Comparison of ENCODE assay signal across 20 cellular contexts in the genomic region with DNA sequence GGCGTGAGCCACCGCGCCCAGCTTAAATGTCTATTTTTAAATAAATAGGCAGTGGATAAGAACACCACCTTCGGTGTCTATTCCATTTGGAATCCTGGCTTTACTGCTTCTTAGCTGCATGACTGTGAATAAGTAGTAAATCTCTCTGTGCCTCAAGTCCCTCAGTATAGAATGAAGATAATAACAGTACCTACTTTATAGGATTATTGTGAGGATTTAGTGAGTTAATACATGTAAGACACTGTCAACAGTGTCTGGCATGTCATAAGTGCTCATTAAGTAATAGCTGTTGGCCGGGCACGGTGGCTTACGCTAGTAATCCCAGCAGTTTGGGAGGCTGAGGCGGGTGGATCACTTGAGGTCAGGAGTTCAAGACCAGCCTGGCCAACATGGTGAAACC. TPM values are rescaled to one million over a fixed set of nuclear protein-coding genes. Genes with fewer than 3 reads are reported as not detected.
A peak's percentile ranks its signal among the peaks of the same experiment; 100 is the strongest.
DNase-seq lines count a peak whose midpoint lies in the region; ATAC-seq and TF ChIP-seq lines count a peak whose summit lies in the region.
"Had no signal": no experiment of that assay in that cellular context is flagged by ENCODE, and none has a peak within 500 bp of the region (broad histone marks: within the 10 kb centered on the region; RNA-seq: fewer than 3 reads in every experiment).

No MANE protein-coding gene starts in this region.

- POLR2A ChIA-PET in MCF 10A (lab: Yijun Ruan, JAX) = interaction anchor here (0.7 to 6.3 kb wide), 6 partner anchors 10 to 145 kb away, joined by 3 to 81 read pairs (median 3); partner anchors contain the start of gene TPX2

- H3K9me3 ChIP-seq in breast epithelium = no peaks in the 10 kb centered on the region
- H3K9me3 ChIP-seq in gastrocnemius medialis = no peaks in the 10 kb centered on the region
- H3K9me3 ChIP-seq: A549, Caco-2 had no signal

- no peak for DNase-seq in MCF 10A (ENCODE audit: unreplicated experiment)
- no peak for DNase-seq in breast epithelium (ENCODE audit: low spot score in 2 of 2)
- DNase-seq in MV-4-11 (lab: John Stamatoyannopoulos, UW) = peak; percentile 12
- DNase-seq in gastrocnemius medialis = no peak
- DNase-seq in stimulated activated CD4-positive, alpha-beta T cell treated with anti-CD3 and anti-CD28 coated beads, Interleukin-1b, Interleukin-23, amount 100 ng/mL, for 48 hours = no peak
- DNase-seq in caudate nucleus (lab: John Stamatoyannopoulos, UW) = no peak
- DNase-seq: AML-193; Caco-2; CD4-positive, alpha-beta T cell; DMS79 treated with DMSO at 0.1 percent for 48 hours; GF-D8; GOT3; H7; HFFc6 had no signal

- no peaks in the 10 kb centered on the region for H3K9me3 Mint-ChIP-seq in MCF 10A (ENCODE audit: unreplicated experiment)
- H3K9me3 Mint-ChIP-seq: CD4-positive, alpha-beta T cell; HFFc6 had no signal

- peaks cover 12% of the 10 kb centered on the region for H3K36me3 Mint-ChIP-seq in MCF 10A (ENCODE audit: insufficient read depth, unreplicated experiment)

- TF ChIP-seq POLR2A in breast epithelium (IDR thresholded peaks at IDR 0.05) (no peak), gastrocnemius medialis (IDR thresholded peaks at IDR 0.05) (no peak)

- H3K36me3 ChIP-seq in breast epithelium (no peaks in the 10 kb centered on the region), gastrocnemius medialis (no peaks in the 10 kb centered on the region)

- no peak for TF ChIP-seq CTCF in MCF 10A (IDR thresholded peaks at IDR 0.05; ENCODE audit: unreplicated experiment)
- TF ChIP-seq CTCF in breast epithelium (IDR thresholded peaks at IDR 0.05) = no peak
- no peak for TF ChIP-seq CTCF in gastrocnemius medialis (IDR thresholded peaks at IDR 0.05 in 4 of 5, conservative IDR thresholded peaks at IDR 0.05 in 1 of 5)

- CTCF ChIA-PET in MCF 10A (lab: Yijun Ruan, JAX) = interaction anchor here (0.6 to 2.0 kb wide), 11 partner anchors 9 to 281 kb away, joined by 3 to 9 read pairs (median 4); partner anchors contain the start of gene BCL2L1

- peak overlapping the region; percentile 49 for H3K27ac Mint-ChIP-seq in MCF 10A (ENCODE audit: low read depth, unreplicated experiment)
- H3K27ac Mint-ChIP-seq: CD4-positive, alpha-beta T cell had no signal

- H3K27me3 ChIP-seq in breast epithelium (no peaks in the 10 kb centered on the region), gastrocnemius medialis (no peaks in the 10 kb centered on the region)

- intact Hi-C loops in MCF 10A (cut with micrococcal nuclease) = no loop called here
- intact Hi-C loops in breast epithelium (cut with DNase I; ENCODE audit: low total_unique reads) = no loop called here
- intact Hi-C loops in gastrocnemius medialis (cut with DNase I; ENCODE audit: low total_unique reads) = loop anchor here (2.0 to 5.0 kb wide), 2 partner anchors 38 to 60 kb away; no protein-coding TSS in a partner anchor

- H3K27ac ChIP-seq in breast epithelium (no peak overlapping the region), gastrocnemius medialis (peak overlapping the region; percentile 79 to 88 (median 83)), caudate nucleus (ENCODE audit: low read depth, low read length) (no peak overlapping the region)
- H3K27ac ChIP-seq: 22Rv1, A549, C4-2B had no signal

- BruUV-seq in MCF 10A (replicated peaks; lab: Mats Ljungman, UMichigan) = no TSS peak

- ATAC-seq in esophagus mucosa = peak; percentile 90
- peak in 1 of 2 donors; percentile 18 for ATAC-seq in gastrocnemius medialis
- ATAC-seq in GM18909 (IDR thresholded peaks at IDR 0.05; ENCODE audit: poor library complexity, unreplicated experiment) = no peak
- ATAC-seq: A549, HCT116 had no signal

- peaks cover 21% of the 10 kb centered on the region for H3K4me1 Mint-ChIP-seq in MCF 10A (ENCODE audit: insufficient read depth, unreplicated experiment)

- no peaks in the 10 kb centered on the region for H3K27me3 Mint-ChIP-seq in MCF 10A (ENCODE audit: insufficient read depth, unreplicated experiment)
- H3K27me3 Mint-ChIP-seq: CD4-positive, alpha-beta T cell had no signal

- H3K4me3 ChIP-seq in breast epithelium (no peak overlapping the region), gastrocnemius medialis (no peak overlapping the region)
- H3K4me3 ChIP-seq: A549 had no signal

- H3K4me1 ChIP-seq in breast epithelium (no peaks in the 10 kb centered on the region), gastrocnemius medialis (peaks cover 32 to 46% of the 10 kb centered on the region in 2 donors)
- H3K4me1 ChIP-seq: Caco-2 had no signal

- H3K4me3 Mint-ChIP-seq in MCF 10A (ENCODE audit: unreplicated experiment) = no peak overlapping the region
- H3K4me3 Mint-ChIP-seq: CD4-positive, alpha-beta T cell; HFFc6 had no signal

- in situ Hi-C loops in gastrocnemius medialis (cut with MboI; ENCODE audit: low sequenced_read_pairs in 4 of 4) = loop anchor here in 2 of 4 donors (10.0 to 25.0 kb wide), 3 partner anchors 66 to 187 kb away; partner anchors contain the start of genes FOXS1 (in 1 of the 2) and MYLK2 (in 1 of the 2)

RNA-seq across cellular contexts. Expression of gene TPX2, which starts 10.1 kb away (rescaled TPM):
- 45.3 and 79.6 TPM in 2 replicates for total RNA-seq in MCF 10A (2022)
- 1 to 10 TPM in 1 of 3 donors, under 1 TPM in 2; 0.33 to 3.8 (median 0.73) TPM for total RNA-seq in breast epithelium
- total RNA-seq in esophagus mucosa = 32.6 TPM
- total RNA-seq in gastrocnemius medialis = 1 to 10 TPM in 2 of 4 donors, under 1 TPM in 2; 0.46 to 1.9 (median 1.0) TPM

RNA-seq across cellular contexts. Expression of gene BCL2L1, which starts 26.6 kb away (rescaled TPM):
- total RNA-seq in MCF 10A (2022) (139 and 156 TPM in 2 replicates), breast epithelium (100 to 1,000 TPM in 2 of 3 donors, 10 to 100 TPM in 1; 95.1 to 124 (median 117) TPM), esophagus mucosa (76.6 TPM), gastrocnemius medialis (10 to 100 TPM; 41.5 to 87.8 (median 55.3) TPM)

Comparison
In these comparisons a context has a peak if more than half of its experiments do, and no peak if none do; other contexts are left out.
1. H3K27ac ChIP-seq: peak in gastrocnemius medialis (4 of 4); none in breast epithelium (0 of 2) and caudate nucleus (single experiment).